9 cellular contexts compared by ENCODE assay signal in the genomic region with DNA sequence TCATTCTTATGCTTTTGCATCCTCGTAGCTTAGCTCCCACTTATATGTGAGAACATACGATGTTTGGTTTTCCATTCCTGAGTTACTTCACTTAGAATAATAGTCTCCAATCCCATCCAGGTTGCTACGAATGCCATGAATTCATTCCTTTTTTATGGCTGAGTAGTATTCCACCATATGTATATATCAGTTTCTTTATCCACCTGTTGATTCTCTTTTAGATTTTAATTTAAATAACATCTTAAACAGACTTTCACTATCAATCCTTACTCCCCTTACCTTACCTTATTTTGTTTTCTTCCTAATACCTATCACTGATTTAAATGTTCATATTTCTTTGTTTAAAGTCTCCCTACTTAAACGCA. TPM values are rescaled to one million over a fixed set of nuclear protein-coding genes. Genes with fewer than 3 reads are reported as not detected.
A peak's percentile ranks its signal among the peaks of the same experiment; 100 is the strongest.
DNase-seq lines count a peak whose midpoint lies in the region; ATAC-seq, FAIRE-seq and TF ChIP-seq lines count a peak whose summit lies in the region.
"Had no signal": no experiment of that assay in that cellular context is flagged by ENCODE, and none has a peak within 500 bp of the region (broad histone marks: within the 10 kb centered on the region; RNA-seq: fewer than 3 reads in every experiment).

No MANE protein-coding gene starts in this region.

- H3K4me1 ChIP-seq in astrocyte (ENCODE audit: insufficient read depth, low read length) (peaks cover 5% of the 10 kb centered on the region), right lobe of liver (no peaks in the 10 kb centered on the region)

- no peak overlapping the region for H3K27ac Mint-ChIP-seq in activated naive CD4-positive, alpha-beta T cell treated with anti-CD3 and anti-CD28 coated beads, Interleukin-2, amount 10 ng/mL, durations not matched to agents 7 days and 5 days
- H3K27ac Mint-ChIP-seq in astrocyte (ENCODE audit: unreplicated experiment) (peak overlapping the region; percentile 80), type B pancreatic cell (peak overlapping the region; percentile 81)

- H3K27me3 Mint-ChIP-seq in activated naive CD4-positive, alpha-beta T cell treated with anti-CD3 and anti-CD28 coated beads, Interleukin-2, amount 10 ng/mL, durations not matched to agents 7 days and 5 days: peaks cover 36% of the 10 kb centered on the region
- peaks cover 3% of the 10 kb centered on the region for H3K27me3 Mint-ChIP-seq in astrocyte (ENCODE audit: low read depth, unreplicated experiment)
- H3K27me3 Mint-ChIP-seq in type B pancreatic cell: peaks cover 5% of the 10 kb centered on the region

- H3K4me2 ChIP-seq in astrocyte (ENCODE audit: low read length): peak overlapping the region; percentile 99

- intact Hi-C loops in right lobe of liver (cut with DNase I): no loop called here

- H3K4me3 Mint-ChIP-seq in activated naive CD4-positive, alpha-beta T cell treated with anti-CD3 and anti-CD28 coated beads, Interleukin-2, amount 10 ng/mL, durations not matched to agents 7 days and 5 days: peak overlapping the region; percentile 88
- H3K4me3 Mint-ChIP-seq in astrocyte (ENCODE audit: unreplicated experiment) (peak overlapping the region; percentile 90), type B pancreatic cell (peak overlapping the region; percentile 90)

- no peak for TF ChIP-seq CTCF in astrocyte (IDR thresholded peaks at IDR 0.05; ENCODE audit: insufficient read depth, low read depth, low read length)
- TF ChIP-seq CTCF in right lobe of liver (IDR thresholded peaks at IDR 0.05): no peak
- no peak for TF ChIP-seq CTCF in type B pancreatic cell (conservative IDR thresholded peaks at IDR 0.05)

- no peak for TF ChIP-seq POLR2A in right lobe of liver (IDR thresholded peaks at IDR 0.05)

- WGBS in right lobe of liver (ENCODE audit: insufficient coverage, low coverage, low lambda C conversion rate, missing lambda C conversion rate): 61% methylated on average over 4 of the region's 4 CpGs

- H3K36me3 ChIP-seq in astrocyte (ENCODE audit: insufficient read depth, low read length): no peaks in the 10 kb centered on the region
- no peaks in the 10 kb centered on the region for H3K36me3 ChIP-seq in right lobe of liver

- H3K27me3 ChIP-seq in astrocyte (ENCODE audit: insufficient read depth, low read length) (peaks cover 6% of the 10 kb centered on the region), right lobe of liver (no peaks in the 10 kb centered on the region)

- H3K9me3 Mint-ChIP-seq in activated naive CD4-positive, alpha-beta T cell treated with anti-CD3 and anti-CD28 coated beads, Interleukin-2, amount 10 ng/mL, durations not matched to agents 7 days and 5 days: no peaks in the 10 kb centered on the region
- H3K9me3 Mint-ChIP-seq in astrocyte (ENCODE audit: unreplicated experiment) (no peaks in the 10 kb centered on the region), type B pancreatic cell (no peaks in the 10 kb centered on the region)

- ATAC-seq in right lobe of liver: no peak

- peaks cover 32% of the 10 kb centered on the region for H3K4me1 Mint-ChIP-seq in activated naive CD4-positive, alpha-beta T cell treated with anti-CD3 and anti-CD28 coated beads, Interleukin-2, amount 10 ng/mL, durations not matched to agents 7 days and 5 days
- H3K4me1 Mint-ChIP-seq in astrocyte (ENCODE audit: low read depth, unreplicated experiment) (peaks cover 7% of the 10 kb centered on the region), type B pancreatic cell (ENCODE audit: unreplicated experiment) (peaks cover 16% of the 10 kb centered on the region)

- H3K27ac ChIP-seq in astrocyte (ENCODE audit: low read depth, low read length) (no peak overlapping the region), right lobe of liver (no peak overlapping the region)

- CTCF ChIA-PET in activated naive CD4-positive, alpha-beta T cell treated with anti-CD3 and anti-CD28 coated beads, Interleukin-2, amount 10 ng/mL, durations not matched to agents 7 days and 5 days (lab: Charles Lee): no interaction called here

- peaks cover 23% of the 10 kb centered on the region for H3K36me3 Mint-ChIP-seq in activated naive CD4-positive, alpha-beta T cell treated with anti-CD3 and anti-CD28 coated beads, Interleukin-2, amount 10 ng/mL, durations not matched to agents 7 days and 5 days
- H3K36me3 Mint-ChIP-seq in astrocyte (ENCODE audit: low read depth, unreplicated experiment) (no peaks in the 10 kb centered on the region), type B pancreatic cell (peaks cover 5% of the 10 kb centered on the region)

- DNase-seq in activated naive CD4-positive, alpha-beta T cell treated with anti-CD3 and anti-CD28 coated beads, Interleukin-2, amount 10 ng/mL, durations not matched to agents 7 days and 5 days: no peak
- no peak for DNase-seq in activated naive CD4-positive, alpha-beta T cell treated with anti-CD3 and anti-CD28 coated beads, Interleukin-2, amount 50 U/mL, for 16 hours
- DNase-seq in astrocyte (ENCODE audit: low read depth): no peak
- DNase-seq in right lobe of liver: no peak
- no peak for DNase-seq in type B pancreatic cell (ENCODE audit: extremely low spot score, unreplicated experiment)
- DNase-seq in hepatic stellate cell (ENCODE audit: low spot score): no peak
- DNase-seq in NCI-H526 treated with DMSO at 0.1 percent for 48 hours (lab: John Stamatoyannopoulos, UW): no peak
- DNase-seq in NCI-H146 (lab: John Stamatoyannopoulos, UW): no peak

- H3K9me3 ChIP-seq in astrocyte (ENCODE audit: insufficient read depth, low read depth, low read length) (no peaks in the 10 kb centered on the region), right lobe of liver (no peaks in the 10 kb centered on the region)

- no peak for FAIRE-seq in astrocyte (lab: Jason Lieb, UNC)

- H3K4me3 ChIP-seq in astrocyte (ENCODE audit: insufficient read depth, low read depth, low read length) (peak overlapping the region; percentile 81), right lobe of liver (peak overlapping the region; percentile 75 to 82 (median 80))

- H4K20me1 ChIP-seq in astrocyte (ENCODE audit: insufficient read depth, low read length): peaks cover 23% of the 10 kb centered on the region

- peak overlapping the region; percentile 72 for H2AFZ ChIP-seq in astrocyte (ENCODE audit: low read depth, low read length)

- peak overlapping the region; percentile 97 for H3K9ac ChIP-seq in astrocyte (ENCODE audit: low read length)

- H3K79me2 ChIP-seq in astrocyte (ENCODE audit: insufficient read depth, low read length): peaks cover 47% of the 10 kb centered on the region

RNA-seq across cellular contexts. Expression of gene FBXW8, which starts 0.5 kb away (rescaled TPM):
- total RNA-seq in astrocyte (26.4 and 28.7 TPM in 2 replicates), right lobe of liver (1 to 10 TPM; 4.5 to 9.6 (median 6.3) TPM), type B pancreatic cell (ENCODE audit: low replicate concordance) (27.7 and 28.2 TPM in 2 replicates)

RNA-seq across cellular contexts. Expression of gene HRK, which starts 29.0 kb away (rescaled TPM):
- total RNA-seq in astrocyte (1.3 and 2.1 TPM in 2 replicates), right lobe of liver (not detected), type B pancreatic cell (ENCODE audit: low replicate concordance) (1.9 and 6.6 TPM in 2 replicates)
- total RNA-seq: lung microvascular endothelial cell had no signal
